ENCODE assay signal across 8 cellular contexts in the genomic region with DNA sequence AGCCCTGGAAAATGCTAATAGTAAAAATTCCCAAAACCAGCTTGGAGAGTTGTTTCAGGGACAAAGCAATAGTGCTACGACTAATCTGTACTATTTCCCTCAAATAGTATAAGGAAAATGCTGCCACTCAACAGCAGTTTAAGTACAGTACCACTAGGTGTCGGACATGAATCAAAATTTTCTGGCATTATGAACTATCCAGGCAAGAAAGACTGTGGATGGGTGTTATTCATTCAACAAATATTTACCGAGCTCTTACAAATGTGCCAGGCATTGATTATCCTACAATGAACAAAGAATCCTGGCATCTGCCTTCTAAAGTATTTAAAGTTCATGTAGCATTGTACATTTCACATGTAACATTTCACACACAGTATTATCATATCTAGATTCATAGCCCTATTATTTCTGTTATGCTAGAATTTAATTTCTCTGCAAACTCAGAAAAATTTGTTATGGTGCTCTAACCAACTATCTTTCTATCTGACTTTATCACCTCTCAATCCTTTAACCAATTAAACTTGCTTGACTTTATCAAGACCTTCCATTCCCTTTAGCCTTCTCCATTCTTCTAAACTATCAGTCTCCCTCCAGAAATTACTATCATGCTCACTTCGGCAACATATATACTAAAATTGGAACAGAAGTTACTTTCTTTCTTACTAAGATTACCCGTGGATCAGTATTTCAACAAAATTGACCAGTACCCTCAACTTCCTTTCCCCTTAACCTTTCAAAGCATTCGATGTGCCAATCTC.
DNase-seq lines count a peak whose midpoint lies in the region; ATAC-seq, FAIRE-seq and TF ChIP-seq lines count a peak whose summit lies in the region.
"Had no signal": no experiment of that assay in that cellular context is flagged by ENCODE, and none has a peak within 500 bp of the region (broad histone marks: within the 10 kb centered on the region; RNA-seq: fewer than 3 reads in every experiment).

No MANE protein-coding gene starts in this region.

- intact Hi-C loops in K562 (cut with micrococcal nuclease), result loop anchor here (1.0 to 10.0 kb wide), 6 partner anchors 78 to 438 kb away; a partner anchor contains a TSS

- no peak for TF ChIP-seq EP300 in K562 (IDR thresholded peaks at IDR 0.05; ENCODE audit: low read length)

- DNase-seq in GDM1 (lab: John Stamatoyannopoulos, UW) (peak; percentile 38), GM20000 (ENCODE audit: low spot score) (peak; percentile 39), NCI-H510A (lab: John Stamatoyannopoulos, UW) (peak; percentile 19), K562 (ENCODE audit: extremely low read depth in 1 of 4, low spot score in 3 of 4) (peak; percentile 21 to 72 (median 34)), iPS DF 6.9 (ENCODE audit: low read depth, low spot score) (peak; percentile 4)

- H3K27ac ChIP-seq in K562 (ENCODE audit: extremely low read depth, low read depth, low read length), result peak overlapping the region; percentile 5; the same call in 1 of the 3 replicates
- no peak overlapping the region for H3K27ac ChIP-seq in iPS DF 6.9 (ENCODE audit: low read length)

- H4K20me1 ChIP-seq in K562 (replicated peaks; ENCODE audit: control insufficient read depth, insufficient read depth, low read length), result no peaks in the 10 kb centered on the region

- no peak overlapping the region for H3K4me2 ChIP-seq in K562 (ENCODE audit: insufficient read depth, low read length)

- CTCF ChIA-PET in K562 (lab: Yijun Ruan, JAX; ENCODE audit: low intra/inter-chr PET ratio), result interaction anchor here (0.7 to 1.1 kb wide), 2 partner anchors 438 kb away, joined by 3 read pairs; no protein-coding TSS in a partner anchor

- no peak overlapping the region for H3K9ac ChIP-seq in K562 (ENCODE audit: insufficient read depth in 1 of 2, low read depth in 2 of 2, low read length in 2 of 2)

- peak; percentile 37 for TF ChIP-seq CTCF in GM20000 (IDR thresholded peaks at IDR 0.05; ENCODE audit: extremely low read depth, missing control alignments)
- TF ChIP-seq CTCF in K562 (IDR thresholded peaks at IDR 0.05 in 2 of 3, conservative IDR thresholded peaks at IDR 0.05 in 1 of 3; ENCODE audit: insufficient read depth in 2 of 3, low read depth in 1 of 3, low read length in 3 of 3), result peak; percentile 61 to 84 (median 80)

- ATAC-seq in HG03460 (IDR thresholded peaks at IDR 0.05; ENCODE audit: unreplicated experiment) (peak; percentile 83), K562 (peak; percentile 92)
- peak; percentile 66 for ATAC-seq in stimulated activated memory B cell treated with anti-CD40 and anti-IgM and Interleukin-4, amounts not matched to agents 10 μg/mL and 1 μg/mL and 100 μg/mL, for 72 hours

- H3K79me2 ChIP-seq in K562 (ENCODE audit: control insufficient read depth, insufficient read depth, low read length), result peaks cover 9% of the 10 kb centered on the region

- H3K27me3 Mint-ChIP-seq in stimulated activated memory B cell treated with anti-CD40 and anti-IgM and Interleukin-4, amounts not matched to agents 10 μg/mL and 1 μg/mL and 100 μg/mL, for 72 hours, result no peaks in the 10 kb centered on the region
- H3K27me3 Mint-ChIP-seq: dendritic cell treated with granulocyte-macrophage colony-stimulating factor and Interleukin-4, amounts not matched to agents 40 ng/mL and 50 ng/mL, for 4 days had no signal

- TF ChIP-seq RAD21 in K562 (CRISPR knock-in tag; conservative IDR thresholded peaks at IDR 0.05 in 1 of 2, IDR thresholded peaks at IDR 0.05 in 1 of 2), result peak; percentile 89 to 93

- in situ Hi-C loops in K562 (cut with MboI), result loop anchor here (5.0 to 10.0 kb wide), 2 partner anchors 312 to 439 kb away; a partner anchor contains a TSS

- FAIRE-seq in K562 (lab: Jason Lieb, UNC), result peak; percentile 74

- no peaks in the 10 kb centered on the region for H3K9me3 Mint-ChIP-seq in stimulated activated memory B cell treated with anti-CD40 and anti-IgM and Interleukin-4, amounts not matched to agents 10 μg/mL and 1 μg/mL and 100 μg/mL, for 72 hours
- H3K9me3 Mint-ChIP-seq: dendritic cell treated with granulocyte-macrophage colony-stimulating factor and Interleukin-4, amounts not matched to agents 40 ng/mL and 50 ng/mL, for 4 days had no signal

- TF ChIP-seq POLR2A in K562 (conservative IDR thresholded peaks at IDR 0.05), result no peak

- no peaks in the 10 kb centered on the region for H3K9me1 ChIP-seq in K562 (ENCODE audit: control insufficient read depth, insufficient read depth, low read length)

- no peak overlapping the region for H3K4me3 Mint-ChIP-seq in stimulated activated memory B cell treated with anti-CD40 and anti-IgM and Interleukin-4, amounts not matched to agents 10 μg/mL and 1 μg/mL and 100 μg/mL, for 72 hours
- H3K4me3 Mint-ChIP-seq: dendritic cell treated with granulocyte-macrophage colony-stimulating factor and Interleukin-4, amounts not matched to agents 40 ng/mL and 50 ng/mL, for 4 days had no signal

- 22% methylated on average over 6 of the region's 6 CpGs for WGBS in K562 (ENCODE audit: insufficient coverage, low coverage, missing lambda C conversion rate)
- whole genome bisulfite sequencing in iPS DF 6.9 (ENCODE audit: insufficient coverage, insufficient read length), result no CpG with 5 or more reads among the region's 6 CpGs

- peaks cover 5% of the 10 kb centered on the region for H3K4me1 Mint-ChIP-seq in stimulated activated memory B cell treated with anti-CD40 and anti-IgM and Interleukin-4, amounts not matched to agents 10 μg/mL and 1 μg/mL and 100 μg/mL, for 72 hours

- H3K36me3 Mint-ChIP-seq in stimulated activated memory B cell treated with anti-CD40 and anti-IgM and Interleukin-4, amounts not matched to agents 10 μg/mL and 1 μg/mL and 100 μg/mL, for 72 hours, result no peaks in the 10 kb centered on the region

- BruUV-seq in K562 (replicated peaks; lab: Mats Ljungman, UMichigan), result no TSS peak

- H3K4me1 ChIP-seq in K562 (replicated peaks in 1 of 2; ENCODE audit: control insufficient read depth in 2 of 2, insufficient read depth in 2 of 2, low read length in 2 of 2), result peaks cover 0 to 29% of the 10 kb centered on the region in 2 experiments; a peak in 4 of 5 replicates
- H3K4me1 ChIP-seq in iPS DF 6.9 (ENCODE audit: control insufficient read depth, insufficient read depth, low read length), result peaks cover 1% of the 10 kb centered on the region; the same call in 1 of the 2 replicates

- H3K36me3 ChIP-seq in K562 (ENCODE audit: control insufficient read depth, insufficient read depth, low read length) (no peaks in the 10 kb centered on the region; the same call in 2 of the 3 replicates), iPS DF 6.9 (ENCODE audit: control insufficient read depth, insufficient read depth, low read length) (no peaks in the 10 kb centered on the region)

- H3K9me3 ChIP-seq in K562 (replicated peaks; ENCODE audit: control insufficient read depth, insufficient read depth, low read depth, low read length), result no peaks in the 10 kb centered on the region
- H3K9me3 ChIP-seq in iPS DF 6.9 (ENCODE audit: control insufficient read depth, insufficient read depth, low read length), result no peaks in the 10 kb centered on the region

- H3K4me3 ChIP-seq in K562 (no peak overlapping the region), iPS DF 6.9 (ENCODE audit: low read length) (no peak overlapping the region)

- no peaks in the 10 kb centered on the region for H3K27me3 ChIP-seq in K562 (ENCODE audit: control insufficient read depth in 2 of 2, insufficient read depth in 2 of 2, low read length in 2 of 2)
- no peaks in the 10 kb centered on the region for H3K27me3 ChIP-seq in iPS DF 6.9 (ENCODE audit: control insufficient read depth, insufficient read depth, low read length)

- POLR2A ChIA-PET in K562 (lab: Yijun Ruan, JAX), result interaction anchor here (1.2 kb wide), 1 partner anchor 51 kb away, joined by 3 read pairs; no protein-coding TSS in a partner anchor

- no peak overlapping the region for H2AFZ ChIP-seq in K562 (ENCODE audit: low read depth, low read length)

- no peak overlapping the region for H3K27ac Mint-ChIP-seq in stimulated activated memory B cell treated with anti-CD40 and anti-IgM and Interleukin-4, amounts not matched to agents 10 μg/mL and 1 μg/mL and 100 μg/mL, for 72 hours
- H3K27ac Mint-ChIP-seq: dendritic cell treated with granulocyte-macrophage colony-stimulating factor and Interleukin-4, amounts not matched to agents 40 ng/mL and 50 ng/mL, for 4 days had no signal

TF ChIP-seq in K562, 482 proteins besides CTCF, POLR2A, EP300 and RAD21 (continues in another document):
- TF ChIP-seq SMARCE1 (IDR thresholded peaks at IDR 0.05) (no peak), POLR3A (IDR thresholded peaks at IDR 0.05; ENCODE audit: borderline replicate concordance, extremely low read depth, insufficient read depth, insufficient read length) (no peak), SNIP1 (IDR thresholded peaks at IDR 0.05; ENCODE audit: low read depth) (no peak), RFX5 (IDR thresholded peaks at IDR 0.05; ENCODE audit: low read depth, low read length) (no peak)
- TF ChIP-seq, protein P1, sequence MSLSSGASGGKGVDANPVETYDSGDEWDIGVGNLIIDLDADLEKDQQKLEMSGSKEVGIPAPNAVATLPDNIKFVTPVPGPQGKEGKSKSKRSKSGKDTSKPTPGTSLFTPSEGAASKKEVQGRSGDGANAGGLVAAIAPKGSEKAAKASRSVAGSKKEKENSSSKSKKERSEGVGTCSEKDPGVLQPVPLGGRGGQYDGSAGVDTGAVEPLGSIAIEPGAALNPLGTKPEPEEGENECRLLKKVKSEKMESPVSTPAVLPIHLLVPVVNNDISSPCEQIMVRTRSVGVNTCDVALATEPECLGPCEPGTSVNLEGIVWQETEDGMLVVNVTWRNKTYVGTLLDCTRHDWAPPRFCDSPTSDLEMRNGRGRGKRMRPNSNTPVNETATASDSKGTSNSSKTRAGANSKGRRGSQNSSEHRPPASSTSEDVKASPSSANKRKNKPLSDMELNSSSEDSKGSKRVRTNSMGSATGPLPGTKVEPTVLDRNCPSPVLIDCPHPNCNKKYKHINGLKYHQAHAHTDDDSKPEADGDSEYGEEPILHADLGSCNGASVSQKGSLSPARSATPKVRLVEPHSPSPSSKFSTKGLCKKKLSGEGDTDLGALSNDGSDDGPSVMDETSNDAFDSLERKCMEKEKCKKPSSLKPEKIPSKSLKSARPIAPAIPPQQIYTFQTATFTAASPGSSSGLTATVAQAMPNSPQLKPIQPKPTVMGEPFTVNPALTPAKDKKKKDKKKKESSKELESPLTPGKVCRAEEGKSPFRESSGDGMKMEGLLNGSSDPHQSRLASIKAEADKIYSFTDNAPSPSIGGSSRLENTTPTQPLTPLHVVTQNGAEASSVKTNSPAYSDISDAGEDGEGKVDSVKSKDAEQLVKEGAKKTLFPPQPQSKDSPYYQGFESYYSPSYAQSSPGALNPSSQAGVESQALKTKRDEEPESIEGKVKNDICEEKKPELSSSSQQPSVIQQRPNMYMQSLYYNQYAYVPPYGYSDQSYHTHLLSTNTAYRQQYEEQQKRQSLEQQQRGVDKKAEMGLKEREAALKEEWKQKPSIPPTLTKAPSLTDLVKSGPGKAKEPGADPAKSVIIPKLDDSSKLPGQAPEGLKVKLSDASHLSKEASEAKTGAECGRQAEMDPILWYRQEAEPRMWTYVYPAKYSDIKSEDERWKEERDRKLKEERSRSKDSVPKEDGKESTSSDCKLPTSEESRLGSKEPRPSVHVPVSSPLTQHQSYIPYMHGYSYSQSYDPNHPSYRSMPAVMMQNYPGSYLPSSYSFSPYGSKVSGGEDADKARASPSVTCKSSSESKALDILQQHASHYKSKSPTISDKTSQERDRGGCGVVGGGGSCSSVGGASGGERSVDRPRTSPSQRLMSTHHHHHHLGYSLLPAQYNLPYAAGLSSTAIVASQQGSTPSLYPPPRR (CRISPR knock-in tag; IDR thresholded peaks at IDR 0.05; ENCODE audit: borderline replicate concordance), result no peak
